8 cellular contexts compared by ENCODE assay signal in genomic region chr2:44715671-44716077, GRCh38.
DNase-seq lines count a peak whose midpoint lies in the region; ATAC-seq and TF ChIP-seq lines count a peak whose summit lies in the region.

No MANE protein-coding gene starts in this region.

- H2BK12ac ChIP-seq in trophoblast cell (ENCODE audit: low read length): no peak overlapping the region

- no peak overlapping the region for H2AFZ ChIP-seq in trophoblast cell (ENCODE audit: insufficient read depth, low read length, poor library complexity)

- H3K4me3 ChIP-seq in GM12875 (ENCODE audit: low read depth, low read length) (no peak overlapping the region), trophoblast cell (ENCODE audit: low read depth, low read length) (no peak overlapping the region), tibial nerve (no peak overlapping the region)

- no peaks in the 10 kb centered on the region for H3K79me2 ChIP-seq in trophoblast cell (ENCODE audit: control insufficient read depth, insufficient read depth, low read length, poor library complexity)

- TF ChIP-seq CTCF in GM12875 (IDR thresholded peaks at IDR 0.05; ENCODE audit: borderline replicate concordance, insufficient read depth, low read depth, low read length) (peak; percentile 30; the same call in 1 of the 2 replicates), tibial nerve (IDR thresholded peaks at IDR 0.05) (peak in 1 of 5 experiments; percentile 6)

- H3K9me3 ChIP-seq in trophoblast cell (ENCODE audit: insufficient read depth, low read depth, low read length): no peaks in the 10 kb centered on the region
- H3K9me3 ChIP-seq in tibial nerve: no peaks in the 10 kb centered on the region

- TF ChIP-seq EP300 in tibial nerve (IDR thresholded peaks at IDR 0.05): no peak

- H3K18ac ChIP-seq in trophoblast cell (ENCODE audit: low read length): no peak overlapping the region

- H3K36me3 ChIP-seq in trophoblast cell (ENCODE audit: control insufficient read depth in 1 of 2, insufficient read depth in 2 of 2, low read length in 2 of 2) (no peaks in the 10 kb centered on the region), tibial nerve (no peaks in the 10 kb centered on the region)

- H4K91ac ChIP-seq in trophoblast cell (ENCODE audit: low read depth, low read length): no peak overlapping the region

- no peak overlapping the region for H2BK120ac ChIP-seq in trophoblast cell (ENCODE audit: insufficient read depth, low read length, poor library complexity)

- no peak for ATAC-seq in HG03342 (IDR thresholded peaks at IDR 0.05; ENCODE audit: unreplicated experiment)

- WGBS in trophoblast cell (ENCODE audit: extremely low coverage, insufficient coverage, insufficient read length): no CpG with 5 or more reads among the region's 3 CpGs
- 70 to 80% methylated on average over 3 of the region's 3 CpGs for whole genome bisulfite sequencing in tibial nerve, 2 donors

- no peaks in the 10 kb centered on the region for H3K79me1 ChIP-seq in trophoblast cell (ENCODE audit: low read length)

- TF ChIP-seq POLR2A in tibial nerve (IDR thresholded peaks at IDR 0.05): no peak

- no peak overlapping the region for H4K12ac ChIP-seq in trophoblast cell (ENCODE audit: low read depth, low read length)

- H3K27me3 ChIP-seq in trophoblast cell (ENCODE audit: insufficient read depth, low read length) (no peaks in the 10 kb centered on the region), tibial nerve (no peaks in the 10 kb centered on the region)

- H3K14ac ChIP-seq in trophoblast cell (ENCODE audit: low read length): no peak overlapping the region

- H3K23ac ChIP-seq in trophoblast cell (ENCODE audit: low read length): no peak overlapping the region

- DNase-seq in NCI-H460 (ENCODE audit: extremely low read depth, low read depth) (peak; percentile 15), epidermal melanocyte (ENCODE audit: insufficient read length, low spot score) (peak; percentile 28), trophoblast cell (peak; percentile 38 to 57), cerebellar nuclear complex (lab: John Stamatoyannopoulos, UW) (no peak), tibial nerve (ENCODE audit: low spot score in 2 of 2) (no peak)
- no peak for DNase-seq in activated CD8-positive, alpha-beta memory T cell treated with anti-CD3 and anti-CD28 coated beads for 24 hours

- no peak overlapping the region for H3K4me2 ChIP-seq in trophoblast cell (ENCODE audit: low read length)

- H3K9ac ChIP-seq in trophoblast cell (ENCODE audit: low read length): no peak overlapping the region

- H3K4me1 ChIP-seq in trophoblast cell (ENCODE audit: control insufficient read depth in 1 of 2, insufficient read depth in 2 of 2, low read length in 2 of 2) (no peaks in the 10 kb centered on the region), tibial nerve (no peaks in the 10 kb centered on the region)

- H3K27ac ChIP-seq in trophoblast cell (ENCODE audit: low read depth, low read length) (no peak overlapping the region), tibial nerve (no peak overlapping the region)

- H3K4ac ChIP-seq in trophoblast cell (ENCODE audit: low read depth, low read length): no peak overlapping the region

- no peak overlapping the region for H2AK5ac ChIP-seq in trophoblast cell (ENCODE audit: low read length)

- no peak overlapping the region for H4K8ac ChIP-seq in trophoblast cell (ENCODE audit: low read depth, low read length)

- no peak overlapping the region for H2BK5ac ChIP-seq in trophoblast cell (ENCODE audit: low read depth, low read length, poor library complexity)

Comparison
In these comparisons a context has a peak if more than half of its experiments do, and no peak if none do; other contexts are left out.
1. DNase-seq: peak in NCI-H460 (single experiment), epidermal melanocyte (single experiment) and trophoblast cell (2 of 2); none in activated CD8-positive, alpha-beta memory T cell treated with anti-CD3 and anti-CD28 coated beads for 24 hours (single experiment), cerebellar nuclear complex (0 of 2) and tibial nerve (0 of 2).